In genomic region chr6:15063253-15063853, GRCh38 we compare ENCODE assay signal across 10 cellular contexts.
DNase-seq lines count a peak whose midpoint lies in the region; ATAC-seq and TF ChIP-seq lines count a peak whose summit lies in the region.
"Had no signal": no experiment of that assay in that cellular context is flagged by ENCODE, and none has a peak within 500 bp of the region (broad histone marks: within the 10 kb centered on the region; RNA-seq: fewer than 3 reads in every experiment).

No MANE protein-coding gene starts in this region.

- peak overlapping the region; percentile 8; the same call in 1 of the 2 replicates for H3K27ac ChIP-seq in HEK293 (ENCODE audit: extremely low read depth, low read depth, low read length)

- ATAC-seq in Right ventricle myocardium superior (ENCODE audit: poor library complexity) (peak; percentile 18), HG03442 (IDR thresholded peaks at IDR 0.05; ENCODE audit: unreplicated experiment) (no peak)

- no peak for TF ChIP-seq CTCF in HEK293 (tag by site-specific recombination; IDR thresholded peaks at IDR 0.05)

- intact Hi-C loops in Right ventricle myocardium superior (cut with DNase I): no loop called here
- intact Hi-C loops in activated T-helper 2 cell treated with anti-CD3 and anti-CD28 coated beads, Interferon-gamma antibody, Interleukin-2, Interleukin-4, amounts not matched to agents 10 μg/mL and 5 μg/mL and 100 μg/mL, durations not matched to agents 14 hours and 24 hours and 36 hours (cut with micrococcal nuclease): no loop called here

- no peaks in the 10 kb centered on the region for H3K27me3 Mint-ChIP-seq in activated T-helper 2 cell treated with anti-CD3 and anti-CD28 coated beads, Interferon-gamma antibody, Interleukin-2, Interleukin-4, amounts not matched to agents 10 μg/mL and 5 μg/mL and 100 μg/mL, durations not matched to agents 14 hours and 24 hours and 36 hours (ENCODE audit: low read depth)

- POLR2A ChIA-PET in HEK293 (lab: Yijun Ruan, JAX): interaction anchor here (2.5 kb wide), 1 partner anchor 182 kb away, joined by 10 read pairs; the partner anchor contains the start of gene JARID2

- no peaks in the 10 kb centered on the region for H3K9me3 ChIP-seq in HEK293 (ENCODE audit: control insufficient read depth, insufficient read depth, low read depth, low read length)

- no peaks in the 10 kb centered on the region for H3K36me3 Mint-ChIP-seq in activated T-helper 2 cell treated with anti-CD3 and anti-CD28 coated beads, Interferon-gamma antibody, Interleukin-2, Interleukin-4, amounts not matched to agents 10 μg/mL and 5 μg/mL and 100 μg/mL, durations not matched to agents 14 hours and 24 hours and 36 hours (ENCODE audit: low read depth)

- H3K4me1 Mint-ChIP-seq in activated T-helper 2 cell treated with anti-CD3 and anti-CD28 coated beads, Interferon-gamma antibody, Interleukin-2, Interleukin-4, amounts not matched to agents 10 μg/mL and 5 μg/mL and 100 μg/mL, durations not matched to agents 14 hours and 24 hours and 36 hours (ENCODE audit: low read depth): peaks cover 11% of the 10 kb centered on the region

- DNase-seq in SKM-1 (lab: John Stamatoyannopoulos, UW; ENCODE audit: unreplicated experiment) (peak; percentile 77), Right ventricle myocardium superior (peak; percentile 74), skeletal muscle cell (ENCODE audit: low read depth) (peak; percentile 31), NCI-H526 treated with DMSO at 0.1 percent for 48 hours (lab: John Stamatoyannopoulos, UW) (no peak), NCI-H2196 treated with DMSO at 0.1 percent for 48 hours (lab: John Stamatoyannopoulos, UW; ENCODE audit: unreplicated experiment) (no peak)
- DNase-seq in activated T-helper 2 cell treated with anti-CD3 and anti-CD28 coated beads, Interferon-gamma antibody, Interleukin-2, Interleukin-4, amounts not matched to agents 10 μg/mL and 5 μg/mL and 100 μg/mL, durations not matched to agents 14 hours and 24 hours and 36 hours (ENCODE audit: low spot score): no peak
- DNase-seq: cortex of kidney, NCI-H345 had no signal

- no peak overlapping the region for H3K4me3 Mint-ChIP-seq in activated T-helper 2 cell treated with anti-CD3 and anti-CD28 coated beads, Interferon-gamma antibody, Interleukin-2, Interleukin-4, amounts not matched to agents 10 μg/mL and 5 μg/mL and 100 μg/mL, durations not matched to agents 14 hours and 24 hours and 36 hours (ENCODE audit: low read depth)

- CTCF ChIA-PET in HEK293 (lab: Yijun Ruan, JAX): interaction anchor here (0.6 to 1.1 kb wide), 4 partner anchors 67 to 902 kb away, joined by 3 to 6 read pairs (median 3); no protein-coding TSS in a partner anchor

- H3K9me3 Mint-ChIP-seq in activated T-helper 2 cell treated with anti-CD3 and anti-CD28 coated beads, Interferon-gamma antibody, Interleukin-2, Interleukin-4, amounts not matched to agents 10 μg/mL and 5 μg/mL and 100 μg/mL, durations not matched to agents 14 hours and 24 hours and 36 hours: no peaks in the 10 kb centered on the region

- H3K4me1 ChIP-seq in HEK293 (ENCODE audit: control insufficient read depth, insufficient read depth, low read length): peaks cover 5% of the 10 kb centered on the region; the same call in 1 of the 2 replicates

- H3K27ac Mint-ChIP-seq in activated T-helper 2 cell treated with anti-CD3 and anti-CD28 coated beads, Interferon-gamma antibody, Interleukin-2, Interleukin-4, amounts not matched to agents 10 μg/mL and 5 μg/mL and 100 μg/mL, durations not matched to agents 14 hours and 24 hours and 36 hours: no peak overlapping the region

- no peaks in the 10 kb centered on the region for H3K36me3 ChIP-seq in HEK293 (ENCODE audit: control insufficient read depth in 2 of 2, insufficient read depth in 1 of 2, low read length in 2 of 2)

- no peak overlapping the region for H3K4me3 ChIP-seq in HEK293 (ENCODE audit: low read depth, low read length)
- H3K4me3 ChIP-seq in skeletal muscle cell (ENCODE audit: low read depth, low read length): no peak overlapping the region

TF ChIP-seq in HEK293, 187 proteins besides CTCF, POLR2A, EP300 and RAD21:
- no peak for TF ChIP-seq PRDM10 (tag by site-specific recombination; IDR thresholded peaks at IDR 0.05)
- TF ChIP-seq, protein P1, sequence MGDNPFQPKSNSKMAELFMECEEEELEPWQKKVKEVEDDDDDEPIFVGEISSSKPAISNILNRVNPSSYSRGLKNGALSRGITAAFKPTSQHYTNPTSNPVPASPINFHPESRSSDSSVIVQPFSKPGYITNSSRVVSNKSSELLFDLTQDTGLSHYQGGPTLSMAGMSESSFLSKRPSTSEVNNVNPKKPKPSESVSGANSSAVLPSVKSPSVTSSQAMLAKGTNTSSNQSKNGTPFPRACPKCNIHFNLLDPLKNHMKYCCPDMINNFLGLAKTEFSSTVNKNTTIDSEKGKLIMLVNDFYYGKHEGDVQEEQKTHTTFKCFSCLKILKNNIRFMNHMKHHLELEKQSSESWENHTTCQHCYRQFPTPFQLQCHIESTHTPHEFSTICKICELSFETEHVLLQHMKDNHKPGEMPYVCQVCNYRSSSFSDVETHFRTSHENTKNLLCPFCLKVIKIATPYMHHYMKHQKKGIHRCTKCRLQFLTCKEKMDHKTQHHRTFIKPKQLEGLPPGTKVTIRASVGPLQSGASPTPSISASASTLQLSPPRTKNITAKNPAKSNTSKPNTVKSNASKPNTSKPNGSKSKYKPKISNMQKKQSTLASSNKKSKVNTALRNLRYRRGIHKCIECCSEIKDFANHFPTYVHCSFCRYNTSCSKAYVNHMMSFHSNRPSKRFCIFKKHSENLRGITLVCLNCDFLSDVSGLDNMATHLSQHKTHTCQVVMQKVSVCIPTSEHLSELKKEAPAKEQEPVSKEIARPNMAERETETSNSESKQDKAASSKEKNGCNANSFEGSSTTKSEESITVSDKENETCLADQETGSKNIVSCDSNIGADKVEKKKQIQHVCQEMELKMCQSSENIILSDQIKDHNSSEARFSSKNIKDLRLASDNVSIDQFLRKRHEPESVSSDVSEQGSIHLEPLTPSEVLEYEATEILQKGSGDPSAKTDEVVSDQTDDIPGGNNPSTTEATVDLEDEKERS (tag by site-specific recombination; IDR thresholded peaks at IDR 0.05): peak; percentile 19; the same call in 1 of the 2 replicates
- TF ChIP-seq SP7 (tag by site-specific recombination; IDR thresholded peaks at IDR 0.05): 0 out of 2 replicates have a peak, but pooled peaks have one; percentile 16

Comparison
In these comparisons a context has a peak if more than half of its experiments do, and no peak if none do; other contexts are left out.
1. DNase-seq: peak in SKM-1 (single experiment), Right ventricle myocardium superior (single experiment) and skeletal muscle cell (single experiment); none in activated T-helper 2 cell treated with anti-CD3 and anti-CD28 coated beads, Interferon-gamma antibody, Interleukin-2, Interleukin-4, amounts not matched to agents 10 μg/mL and 5 μg/mL and 100 μg/mL, durations not matched to agents 14 hours and 24 hours and 36 hours (single experiment), NCI-H526 treated with DMSO at 0.1 percent for 48 hours (single experiment) and NCI-H2196 treated with DMSO at 0.1 percent for 48 hours (single experiment).